Comparison of ENCODE assay signal across 23 cellular contexts in genomic region chr10:71844084-71844483, GRCh38. TPM values are rescaled to one million over a fixed set of nuclear protein-coding genes. Genes with fewer than 3 reads are reported as not detected.
A peak's percentile ranks its signal among the peaks of the same experiment; 100 is the strongest.
DNase-seq lines count a peak whose midpoint lies in the region; ATAC-seq, FAIRE-seq and TF ChIP-seq lines count a peak whose summit lies in the region.
"Had no signal": no experiment of that assay in that cellular context is flagged by ENCODE, and none has a peak within 500 bp of the region (broad histone marks: within the 10 kb centered on the region; RNA-seq: fewer than 3 reads in every experiment).

No MANE protein-coding gene starts in this region.

- ATAC-seq in right cardiac atrium, result no peak
- peak; percentile 26 for ATAC-seq in activated T-helper 17 cell treated with anti-CD3 and anti-CD28 coated beads, Interleukin-2, amount 50 U/mL, for 72 hours (replicated peaks)
- no peak for ATAC-seq in natural killer cell
- ATAC-seq in sciatic nerve, result no peak
- no peak for ATAC-seq in GM21723 (IDR thresholded peaks at IDR 0.05; ENCODE audit: unreplicated experiment)
- ATAC-seq: GM23338, HCT116 had no signal

- TF ChIP-seq CTCF in cardiac muscle cell (IDR thresholded peaks at IDR 0.05; ENCODE audit: low read depth, low read length) (no peak), natural killer cell (IDR thresholded peaks at IDR 0.05) (no peak), suprapubic skin (IDR thresholded peaks at IDR 0.05) (no peak)

- H3K27me3 Mint-ChIP-seq in activated T-helper 17 cell treated with anti-CD3 and anti-CD28 coated beads, Interleukin-2, amount 50 U/mL, for 72 hours, result no peaks in the 10 kb centered on the region
- no peaks in the 10 kb centered on the region for H3K27me3 Mint-ChIP-seq in natural killer cell (ENCODE audit: low read depth in 2 of 2)
- H3K27me3 Mint-ChIP-seq: B cell; CD4-positive, alpha-beta T cell had no signal

- H3K4me3 ChIP-seq in cardiac muscle cell (no peak overlapping the region), right cardiac atrium (ENCODE audit: low read length) (no peak overlapping the region), suprapubic skin (no peak overlapping the region)
- H3K4me3 ChIP-seq: GM23338 had no signal

- intact Hi-C loops in right cardiac atrium (cut with DNase I) (no loop called here), natural killer cell (cut with micrococcal nuclease) (no loop called here), sciatic nerve (cut with DNase I) (no loop called here)

- no peaks in the 10 kb centered on the region for H3K9me3 ChIP-seq in cardiac muscle cell (ENCODE audit: low read depth)
- no peaks in the 10 kb centered on the region for H3K9me3 ChIP-seq in right cardiac atrium (ENCODE audit: control insufficient read depth, low read length)
- no peaks in the 10 kb centered on the region for H3K9me3 ChIP-seq in suprapubic skin
- H3K9me3 ChIP-seq: Caco-2 had no signal

- no peak for DNase-seq in cardiac muscle cell (ENCODE audit: low read depth in 1 of 2, low spot score in 1 of 2)
- DNase-seq in right cardiac atrium, result no peak
- no peak for DNase-seq in natural killer cell
- DNase-seq in suprapubic skin (ENCODE audit: low spot score in 2 of 2), result no peak
- DNase-seq in sciatic nerve (ENCODE audit: low spot score), result no peak
- DNase-seq in frontal cortex (ENCODE audit: low spot score in 2 of 2), result no peak
- DNase-seq: Caco-2; CD4-positive, alpha-beta T cell; EL; NCI-H1694 treated with DMSO at 0.1 percent for 48 hours; NCI-H2227 treated with DMSO at 0.1 percent for 48 hours; NCI-H510A treated with DMSO at 0.1 percent for 48 hours; NCI-H774; OCI-M1; RPMI8226; SIG-M5 had no signal

- H3K36me3 ChIP-seq in cardiac muscle cell, result no peaks in the 10 kb centered on the region
- no peaks in the 10 kb centered on the region for H3K36me3 ChIP-seq in suprapubic skin

- peak overlapping the region; percentile 22 for H3K4me3 Mint-ChIP-seq in activated T-helper 17 cell treated with anti-CD3 and anti-CD28 coated beads, Interleukin-2, amount 50 U/mL, for 72 hours
- peak overlapping the region; percentile 22 for H3K4me3 Mint-ChIP-seq in natural killer cell
- H3K4me3 Mint-ChIP-seq: B cell; CD4-positive, alpha-beta T cell; GM23338 had no signal

- H3K27me3 ChIP-seq in cardiac muscle cell (no peaks in the 10 kb centered on the region), right cardiac atrium (ENCODE audit: control insufficient read depth, insufficient read depth) (no peaks in the 10 kb centered on the region), suprapubic skin (no peaks in the 10 kb centered on the region)

- H3K27ac ChIP-seq in cardiac muscle cell (peak overlapping the region; percentile 65), right cardiac atrium (ENCODE audit: low read length) (no peak overlapping the region), suprapubic skin (peak overlapping the region; percentile 5)

- no peaks in the 10 kb centered on the region for H3K9me3 Mint-ChIP-seq in activated T-helper 17 cell treated with anti-CD3 and anti-CD28 coated beads, Interleukin-2, amount 50 U/mL, for 72 hours
- no peaks in the 10 kb centered on the region for H3K9me3 Mint-ChIP-seq in natural killer cell
- H3K9me3 Mint-ChIP-seq: CD4-positive, alpha-beta T cell; GM23338 had no signal

- no peak overlapping the region for H3K27ac Mint-ChIP-seq in activated T-helper 17 cell treated with anti-CD3 and anti-CD28 coated beads, Interleukin-2, amount 50 U/mL, for 72 hours
- H3K27ac Mint-ChIP-seq in natural killer cell, result peak overlapping the region; percentile 57 to 63
- H3K27ac Mint-ChIP-seq: CD4-positive, alpha-beta T cell; GM23338 had no signal

- no peak for TF ChIP-seq EP300 in suprapubic skin (IDR thresholded peaks at IDR 0.05)

- H3K4me1 ChIP-seq in cardiac muscle cell (ENCODE audit: low read depth), result peaks cover 44% of the 10 kb centered on the region
- peaks cover 28% of the 10 kb centered on the region for H3K4me1 ChIP-seq in right cardiac atrium (ENCODE audit: control insufficient read depth, insufficient read depth, low read length)
- H3K4me1 ChIP-seq in suprapubic skin, result peaks cover 87% of the 10 kb centered on the region

- 47% methylated on average over 2 of the region's 2 CpGs for WGBS in right cardiac atrium
- WGBS in suprapubic skin, result 38% methylated on average over 2 of the region's 2 CpGs

- no peak for TF ChIP-seq POLR2A in suprapubic skin (IDR thresholded peaks at IDR 0.05)

- FAIRE-seq in frontal cortex (lab: Jason Lieb, UNC), result no peak
- FAIRE-seq: GM12891, GM19239 had no signal

- H3K4me1 Mint-ChIP-seq in activated T-helper 17 cell treated with anti-CD3 and anti-CD28 coated beads, Interleukin-2, amount 50 U/mL, for 72 hours, result peaks cover 37% of the 10 kb centered on the region
- H3K4me1 Mint-ChIP-seq in natural killer cell, result peaks cover 70 to 80% of the 10 kb centered on the region in 2 donors

- H3K36me3 Mint-ChIP-seq in activated T-helper 17 cell treated with anti-CD3 and anti-CD28 coated beads, Interleukin-2, amount 50 U/mL, for 72 hours (ENCODE audit: low read depth), result no peaks in the 10 kb centered on the region
- H3K36me3 Mint-ChIP-seq in natural killer cell, result no peaks in the 10 kb centered on the region

RNA-seq across cellular contexts. Expression of gene PSAP, which starts 7.0 kb away (rescaled TPM):
- total RNA-seq in cardiac muscle cell (554 and 624 TPM in 2 replicates), right cardiac atrium (1,000 to 10,000 TPM; 1,345 to 1,678 (median 1,522) TPM), natural killer cell (100 to 1,000 TPM; 324 to 488 (median 428) TPM), suprapubic skin (100 to 1,000 TPM; 391 to 548 (median 468) TPM), sciatic nerve (920 TPM), frontal cortex (482 TPM)
- polyA plus RNA-seq in cardiac muscle cell (844 and 1,063 TPM in 2 replicates), right cardiac atrium (897 TPM)
- total RNA-seq in activated T-helper 17 cell treated with anti-CD3 and anti-CD28 coated beads, Interleukin-2, amount 50 U/mL, for 72 hours, result 100 to 1,000 TPM; 121 to 153 TPM
